Comparison of ENCODE assay signal across 11 cellular contexts in the genomic region with DNA sequence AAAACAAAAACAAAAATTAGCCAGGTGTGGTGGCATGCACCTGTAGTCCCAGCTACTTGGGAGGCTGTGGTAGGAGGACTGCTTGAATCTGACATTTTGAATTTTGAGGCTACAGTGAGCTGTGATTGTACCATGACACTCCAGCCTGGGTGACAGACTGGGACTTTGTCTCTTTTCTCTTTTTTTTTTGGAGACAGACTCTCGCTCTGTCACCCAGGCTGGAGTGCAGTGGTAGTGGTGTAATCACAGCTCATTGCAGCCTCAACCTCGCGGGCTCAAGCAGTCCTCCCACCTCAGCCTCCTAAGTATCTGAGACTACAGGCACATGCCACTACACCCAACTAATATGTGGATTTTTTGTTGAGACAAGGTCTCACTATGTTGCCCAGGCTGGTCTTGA.
"Had no signal": no experiment of that assay in that cellular context is flagged by ENCODE, and none has a peak within 500 bp of the region (broad histone marks: within the 10 kb centered on the region; RNA-seq: fewer than 3 reads in every experiment).

No MANE protein-coding gene starts in this region.

- H3K36me3 ChIP-seq: heart right ventricle, neural progenitor cell, transverse colon had no signal

- H3K27ac ChIP-seq: heart right ventricle, neural progenitor cell, parathyroid adenoma, transverse colon had no signal

- H3K27me3 ChIP-seq: heart right ventricle, neural progenitor cell, transverse colon had no signal

- DNase-seq: heart right ventricle; islet precursor cell; mesenchymal stem cell; SHP77; stimulated activated CD4-positive, alpha-beta T cell treated with anti-CD3 and anti-CD28 coated beads, Interleukin-15, amount 100 ng/mL, for 24 hours; stimulated activated CD4-positive, alpha-beta T cell treated with anti-CD3 and anti-CD28 coated beads, Interleukin-4, amount 100 ng/mL, for 24 hours; substantia nigra; transverse colon had no signal

- H3K9ac ChIP-seq: neural progenitor cell, parathyroid adenoma had no signal

- H3K4me3 Mint-ChIP-seq: neural progenitor cell had no signal

- H3K9me3 Mint-ChIP-seq: neural progenitor cell had no signal

- H3K9me3 ChIP-seq: heart right ventricle, transverse colon had no signal

- H3K36me3 Mint-ChIP-seq: neural progenitor cell had no signal

- H3K27ac Mint-ChIP-seq: neural progenitor cell had no signal

- H3K4me3 ChIP-seq: heart right ventricle, neural progenitor cell, transverse colon had no signal

- ATAC-seq: heart right ventricle, left lobe of liver had no signal
